Comparison of ENCODE assay signal across 11 cellular contexts in the genomic region with DNA sequence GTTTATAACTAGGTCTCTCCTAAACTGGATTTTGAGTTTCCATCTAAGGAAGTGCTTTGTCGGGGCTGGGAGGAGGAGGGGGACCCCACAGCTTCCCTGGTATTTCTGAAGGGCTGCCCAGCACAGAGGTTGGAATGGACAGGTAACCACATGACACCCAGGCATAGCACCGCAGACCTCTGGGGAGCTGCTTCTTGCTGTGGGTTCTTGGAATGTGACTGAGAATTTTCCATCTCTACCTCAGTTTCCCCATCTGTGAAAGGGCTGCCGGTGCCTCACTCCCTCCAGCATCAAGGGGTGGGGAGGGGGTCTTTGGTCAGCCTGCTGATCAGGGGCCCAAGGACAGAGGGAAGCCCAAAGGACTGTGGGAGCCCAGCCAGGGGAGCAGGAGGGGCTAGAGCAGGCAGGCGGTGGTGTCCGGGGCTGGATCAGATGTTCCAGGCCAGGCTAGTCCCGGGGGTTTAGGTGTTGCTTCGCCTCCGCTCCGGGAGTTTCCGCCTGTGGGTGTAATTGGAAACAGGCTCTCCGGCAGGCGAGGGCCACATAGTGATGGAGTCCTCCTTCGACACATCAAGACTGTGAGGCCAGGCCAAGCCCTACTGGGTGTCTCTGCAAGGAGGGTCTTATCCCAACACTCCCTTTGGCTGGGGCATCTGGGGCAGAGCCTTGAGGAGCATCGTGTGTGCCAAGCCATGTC. TPM values are rescaled to one million over a fixed set of nuclear protein-coding genes. Genes with fewer than 3 reads are reported as not detected.
DNase-seq lines count a peak whose midpoint lies in the region; ATAC-seq and TF ChIP-seq lines count a peak whose summit lies in the region.
"Had no signal": no experiment of that assay in that cellular context is flagged by ENCODE, and none has a peak within 500 bp of the region (broad histone marks: within the 10 kb centered on the region; RNA-seq: fewer than 3 reads in every experiment).

No MANE protein-coding gene starts in this region.

- peak overlapping the region; percentile 77 for H4K91ac ChIP-seq in trophoblast cell (ENCODE audit: low read depth, low read length)

- H3K4ac ChIP-seq in trophoblast cell (ENCODE audit: low read depth, low read length), result peak overlapping the region; percentile 10

- peak overlapping the region; percentile 86 for H2BK120ac ChIP-seq in trophoblast cell (ENCODE audit: insufficient read depth, low read length, poor library complexity)

- peak overlapping the region; percentile 20 for H3K4me2 ChIP-seq in trophoblast cell (ENCODE audit: low read length)

- peaks cover 21 to 24% of the 10 kb centered on the region in 2 experiments for H3K4me1 ChIP-seq in trophoblast cell (ENCODE audit: control insufficient read depth in 1 of 2, insufficient read depth in 2 of 2, low read length in 2 of 2)

- TF ChIP-seq CTCF in GM13977 (IDR thresholded peaks at IDR 0.05; ENCODE audit: extremely low read depth, insufficient read depth, missing control alignments), result no peak

- H2AK5ac ChIP-seq in trophoblast cell (ENCODE audit: low read length), result peak overlapping the region; percentile 53

- DNase-seq in GM13977 (ENCODE audit: low spot score) (peak; percentile 9), left cardiac atrium (no peak), trophoblast cell (no peak), NCI-H2196 treated with DMSO at 0.1 percent for 48 hours (lab: John Stamatoyannopoulos, UW; ENCODE audit: unreplicated experiment) (no peak)
- peak; percentile 37 for DNase-seq in activated CD8-positive, alpha-beta memory T cell treated with anti-CD3 and anti-CD28 coated beads, Interleukin-2, amount 10 ng/mL, durations not matched to agents 7 days and 5 days
- DNase-seq in activated CD4-positive, alpha-beta T cell treated with anti-CD3 and anti-CD28 coated beads for 1 hour, result no peak
- DNase-seq in effector memory CD8-positive, alpha-beta T cell, result no peak
- DNase-seq: activated CD4-positive, alpha-beta T cell treated with anti-CD3 and anti-CD28 coated beads for 36 hours; NCI-H2081 treated with DMSO at 0.1 percent for 48 hours had no signal

- H2AFZ ChIP-seq in trophoblast cell (ENCODE audit: insufficient read depth, low read length, poor library complexity), result no peak overlapping the region

- peaks cover 29% of the 10 kb centered on the region for H3K79me1 ChIP-seq in trophoblast cell (ENCODE audit: low read length)

- no peaks in the 10 kb centered on the region for H3K27me3 ChIP-seq in trophoblast cell (ENCODE audit: insufficient read depth, low read length)

- no CpG with 5 or more reads among the region's 14 CpGs for WGBS in trophoblast cell (ENCODE audit: extremely low coverage, insufficient coverage, insufficient read length)

- no peak overlapping the region for H3K4me3 Mint-ChIP-seq in activated CD8-positive, alpha-beta memory T cell treated with anti-CD3 and anti-CD28 coated beads, Interleukin-2, amount 10 ng/mL, durations not matched to agents 7 days and 5 days
- no peak overlapping the region for H3K4me3 Mint-ChIP-seq in effector memory CD8-positive, alpha-beta T cell
- H3K4me3 Mint-ChIP-seq: activated CD4-positive, alpha-beta T cell treated with anti-CD3 and anti-CD28 coated beads for 36 hours had no signal

- peaks cover 25% of the 10 kb centered on the region for H3K27me3 Mint-ChIP-seq in activated CD8-positive, alpha-beta memory T cell treated with anti-CD3 and anti-CD28 coated beads, Interleukin-2, amount 10 ng/mL, durations not matched to agents 7 days and 5 days
- peaks cover 12 to 15% of the 10 kb centered on the region in 2 donors for H3K27me3 Mint-ChIP-seq in effector memory CD8-positive, alpha-beta T cell

- peak overlapping the region; percentile 34 for H4K12ac ChIP-seq in trophoblast cell (ENCODE audit: low read depth, low read length)

- intact Hi-C loops in left cardiac atrium (cut with DNase I), result loop anchor here in 1 of 2 donors (5.0 kb wide), 1 partner anchor 52 kb away; no protein-coding TSS in a partner anchor

- H3K4me3 ChIP-seq in trophoblast cell (ENCODE audit: low read depth, low read length), result no peak overlapping the region
- H3K4me3 ChIP-seq: skin epidermis had no signal

- no peak overlapping the region for H3K9ac ChIP-seq in trophoblast cell (ENCODE audit: low read length)

- ATAC-seq in activated CD8-positive, alpha-beta memory T cell treated with anti-CD3 and anti-CD28 coated beads, Interleukin-2, amount 10 ng/mL, durations not matched to agents 7 days and 5 days, result no peak
- ATAC-seq in left cardiac atrium (peak; percentile 10 to 27), GM21515 (IDR thresholded peaks at IDR 0.05; ENCODE audit: unreplicated experiment) (no peak)
- no peak for ATAC-seq in effector memory CD8-positive, alpha-beta T cell (replicated peaks)
- ATAC-seq: activated CD4-positive, alpha-beta T cell treated with anti-CD3 and anti-CD28 coated beads for 36 hours had no signal

- H3K36me3 Mint-ChIP-seq in activated CD8-positive, alpha-beta memory T cell treated with anti-CD3 and anti-CD28 coated beads, Interleukin-2, amount 10 ng/mL, durations not matched to agents 7 days and 5 days, result no peaks in the 10 kb centered on the region
- no peaks in the 10 kb centered on the region for H3K36me3 Mint-ChIP-seq in effector memory CD8-positive, alpha-beta T cell (ENCODE audit: insufficient read depth)

- peak overlapping the region; percentile 82 for H3K18ac ChIP-seq in trophoblast cell (ENCODE audit: low read length)

- no peak overlapping the region for H3K27ac Mint-ChIP-seq in activated CD8-positive, alpha-beta memory T cell treated with anti-CD3 and anti-CD28 coated beads, Interleukin-2, amount 10 ng/mL, durations not matched to agents 7 days and 5 days
- no peak overlapping the region for H3K27ac Mint-ChIP-seq in effector memory CD8-positive, alpha-beta T cell
- H3K27ac Mint-ChIP-seq: activated CD4-positive, alpha-beta T cell treated with anti-CD3 and anti-CD28 coated beads for 36 hours had no signal

- peak overlapping the region; percentile 62 for H2BK5ac ChIP-seq in trophoblast cell (ENCODE audit: low read depth, low read length, poor library complexity)

- H4K8ac ChIP-seq in trophoblast cell (ENCODE audit: low read depth, low read length), result peak overlapping the region; percentile 27

- H3K79me2 ChIP-seq in trophoblast cell (ENCODE audit: control insufficient read depth, insufficient read depth, low read length, poor library complexity), result peaks cover 9% of the 10 kb centered on the region

- CTCF ChIA-PET in activated CD8-positive, alpha-beta memory T cell treated with anti-CD3 and anti-CD28 coated beads, Interleukin-2, amount 10 ng/mL, durations not matched to agents 7 days and 5 days (lab: Charles Lee), result interaction anchor here (1.0 to 13.1 kb wide), 2 partner anchors 56 to 70 kb away, joined by 3 to 380 read pairs; a partner anchor contains a TSS

- H3K36me3 ChIP-seq in trophoblast cell (ENCODE audit: control insufficient read depth in 1 of 2, insufficient read depth in 2 of 2, low read length in 2 of 2), result peaks cover 0 to 5% of the 10 kb centered on the region in 2 experiments

- peaks cover 8% of the 10 kb centered on the region for H3K4me1 Mint-ChIP-seq in activated CD8-positive, alpha-beta memory T cell treated with anti-CD3 and anti-CD28 coated beads, Interleukin-2, amount 10 ng/mL, durations not matched to agents 7 days and 5 days
- H3K4me1 Mint-ChIP-seq in effector memory CD8-positive, alpha-beta T cell (ENCODE audit: low read depth in 2 of 2), result peaks cover 5 to 6% of the 10 kb centered on the region in 2 donors

- H3K27ac ChIP-seq in trophoblast cell (ENCODE audit: low read depth, low read length), result peak overlapping the region; percentile 73

- in situ Hi-C loops in GM13977 (cut with MboI; ENCODE audit: low pct_unique_long_range_greater_than_20kb, low sequenced_read_pairs, unreplicated experiment), result loop anchor here (25.0 kb wide), 1 partner anchor 582 kb away; no protein-coding TSS in a partner anchor

- peak overlapping the region; percentile 80 for H2BK12ac ChIP-seq in trophoblast cell (ENCODE audit: low read length)

- no peaks in the 10 kb centered on the region for H3K9me3 ChIP-seq in trophoblast cell (ENCODE audit: insufficient read depth, low read depth, low read length)

- no peak overlapping the region for H3K23ac ChIP-seq in trophoblast cell (ENCODE audit: low read length)

- peak overlapping the region; percentile 33 for H3K14ac ChIP-seq in trophoblast cell (ENCODE audit: low read length)

- no peaks in the 10 kb centered on the region for H3K9me3 Mint-ChIP-seq in activated CD8-positive, alpha-beta memory T cell treated with anti-CD3 and anti-CD28 coated beads, Interleukin-2, amount 10 ng/mL, durations not matched to agents 7 days and 5 days (ENCODE audit: low read depth)
- H3K9me3 Mint-ChIP-seq in effector memory CD8-positive, alpha-beta T cell, result no peaks in the 10 kb centered on the region

RNA-seq across cellular contexts. Expression of a gene that starts 3.3 kb away (rescaled TPM):
- not detected for total RNA-seq in activated CD8-positive, alpha-beta memory T cell treated with anti-CD3 and anti-CD28 coated beads, Interleukin-2, amount 10 ng/mL, durations not matched to agents 7 days and 5 days
- total RNA-seq in left cardiac atrium, result 10 to 100 TPM; 19.4 to 24.6 TPM
- polyA plus RNA-seq in trophoblast cell (2013), result 95.6 and 101 TPM in 2 replicates

RNA-seq across cellular contexts. Expression of a gene that starts 9.1 kb away (rescaled TPM):
- total RNA-seq in activated CD8-positive, alpha-beta memory T cell treated with anti-CD3 and anti-CD28 coated beads, Interleukin-2, amount 10 ng/mL, durations not matched to agents 7 days and 5 days, result 1 to 10 TPM in 1 of 2 experiments, under 1 TPM in 1; 0.44 to 1.2 TPM
- 1 to 10 TPM; 1.2 to 1.3 TPM for total RNA-seq in left cardiac atrium
- 27.5 and 27.6 TPM in 2 replicates for polyA plus RNA-seq in trophoblast cell (2013)

Comparison
In these comparisons a context has a peak if more than half of its experiments do, and no peak if none do; other contexts are left out.
1. DNase-seq: peak in GM13977 (single experiment) and activated CD8-positive, alpha-beta memory T cell treated with anti-CD3 and anti-CD28 coated beads, Interleukin-2, amount 10 ng/mL, durations not matched to agents 7 days and 5 days (single experiment); none in left cardiac atrium (single experiment), trophoblast cell (0 of 2), activated CD4-positive, alpha-beta T cell treated with anti-CD3 and anti-CD28 coated beads for 1 hour (single experiment), NCI-H2196 treated with DMSO at 0.1 percent for 48 hours (single experiment) and effector memory CD8-positive, alpha-beta T cell (0 of 3).
2. ATAC-seq: peak in left cardiac atrium (2 of 2); none in activated CD8-positive, alpha-beta memory T cell treated with anti-CD3 and anti-CD28 coated beads, Interleukin-2, amount 10 ng/mL, durations not matched to agents 7 days and 5 days (single experiment), GM21515 (single experiment) and effector memory CD8-positive, alpha-beta T cell (single experiment).
3. RNA of a gene that starts 3.3 kb away (total RNA-seq): 19.4 to 24.6 TPM in left cardiac atrium; not detected in activated CD8-positive, alpha-beta memory T cell treated with anti-CD3 and anti-CD28 coated beads, Interleukin-2, amount 10 ng/mL, durations not matched to agents 7 days and 5 days; every median in the first group is over 10 times any median in the second.